In genomic region chr14:63542231-63542999, GRCh38 we compare ENCODE assay signal across 8 cellular contexts. TPM values are rescaled to one million over a fixed set of nuclear protein-coding genes. Genes with fewer than 3 reads are reported as not detected.
A peak's percentile ranks its signal among the peaks of the same experiment; 100 is the strongest.
DNase-seq lines count a peak whose midpoint lies in the region; ATAC-seq and TF ChIP-seq lines count a peak whose summit lies in the region.

No MANE protein-coding gene starts in this region.

- H4K20me1 ChIP-seq in fibroblast of lung (ENCODE audit: control insufficient read depth, extremely low read depth, insufficient read depth, low read length) = no peaks in the 10 kb centered on the region
- H4K20me1 ChIP-seq in neural cell (ENCODE audit: insufficient read depth) = peaks cover 7% of the 10 kb centered on the region

- H3K36me3 ChIP-seq in HUES48 (ENCODE audit: control insufficient read depth, insufficient read depth, low read length) (peaks cover 25% of the 10 kb centered on the region), fibroblast of lung (ENCODE audit: control insufficient read depth, insufficient read depth, low read length) (peaks cover 5% of the 10 kb centered on the region), neural cell (ENCODE audit: insufficient read depth, low read length) (peaks cover 7% of the 10 kb centered on the region)

- H3K27me3 Mint-ChIP-seq in activated CD4-positive, alpha-beta T cell treated with anti-CD3 and anti-CD28 coated beads, Interleukin-2, amount 10 ng/mL, durations not matched to agents 7 days and 5 days = no peaks in the 10 kb centered on the region

- peak; percentile 1 for ATAC-seq in GM19328 (IDR thresholded peaks at IDR 0.05; ENCODE audit: unreplicated experiment)

- H3K4me1 Mint-ChIP-seq in activated CD4-positive, alpha-beta T cell treated with anti-CD3 and anti-CD28 coated beads, Interleukin-2, amount 10 ng/mL, durations not matched to agents 7 days and 5 days = peaks cover 34% of the 10 kb centered on the region

- peak; percentile 31 for DNase-seq in CD1c-positive myeloid dendritic cell (ENCODE audit: extremely low spot score)
- peak; percentile 13 for DNase-seq in activated CD4-positive, alpha-beta T cell treated with anti-CD3 and anti-CD28 coated beads, Interleukin-2, amount 10 ng/mL, durations not matched to agents 7 days and 5 days
- DNase-seq in fibroblast of lung (ENCODE audit: low read depth in 2 of 2) = peak in 1 of 2 donors; percentile 21
- no peak for DNase-seq in NCI-H1048 (lab: John Stamatoyannopoulos, UW)
- no peak for DNase-seq in SHP77 treated with DMSO at 0.1 percent for 48 hours (lab: John Stamatoyannopoulos, UW)

- peak overlapping the region; percentile 90 for H3K27ac Mint-ChIP-seq in activated CD4-positive, alpha-beta T cell treated with anti-CD3 and anti-CD28 coated beads, Interleukin-2, amount 10 ng/mL, durations not matched to agents 7 days and 5 days

- H3K27ac ChIP-seq in HUES48 (ENCODE audit: low read depth, low read length) (peak overlapping the region; percentile 96), fibroblast of lung (ENCODE audit: insufficient read depth, low read length) (peak overlapping the region; percentile 67), neural cell (ENCODE audit: low read length) (peak overlapping the region; percentile 94)

- no peaks in the 10 kb centered on the region for H3K9me2 ChIP-seq in neural cell (ENCODE audit: insufficient read depth, low read length)

- peak overlapping the region; percentile 96 for H3K4me3 Mint-ChIP-seq in activated CD4-positive, alpha-beta T cell treated with anti-CD3 and anti-CD28 coated beads, Interleukin-2, amount 10 ng/mL, durations not matched to agents 7 days and 5 days

- H3K4me1 ChIP-seq in HUES48 (ENCODE audit: control insufficient read depth, insufficient read depth, low read length) (peaks cover 9% of the 10 kb centered on the region; the same call in 1 of the 2 replicates), fibroblast of lung (ENCODE audit: control insufficient read depth, extremely low read depth, insufficient read depth, low read length) (no peaks in the 10 kb centered on the region)

- peak; percentile 27 for TF ChIP-seq RAD21 in neural cell (conservative IDR thresholded peaks at IDR 0.05)

- CTCF ChIA-PET in activated CD4-positive, alpha-beta T cell treated with anti-CD3 and anti-CD28 coated beads, Interleukin-2, amount 10 ng/mL, durations not matched to agents 7 days and 5 days (lab: Charles Lee) = interaction anchor here (1.3 to 1.7 kb wide), 2 partner anchors 105 to 752 kb away, joined by 3 to 4 read pairs; partner anchors contain the start of gene ESR2

- TF ChIP-seq EP300 in neural cell (conservative IDR thresholded peaks at IDR 0.05; ENCODE audit: poor library complexity, severe bottlenecking) = no peak

- peak overlapping the region; percentile 79 for H3K9ac ChIP-seq in HUES48 (ENCODE audit: low read depth, low read length)
- peak overlapping the region; percentile 71 for H3K9ac ChIP-seq in fibroblast of lung (ENCODE audit: insufficient read depth, low read length)
- H3K9ac ChIP-seq in neural cell (ENCODE audit: low read length) = peak overlapping the region; percentile 96

- peak overlapping the region; percentile 72 for H3K4me2 ChIP-seq in fibroblast of lung (ENCODE audit: extremely low read depth, insufficient read depth, low read length)
- H3K4me2 ChIP-seq in neural cell (ENCODE audit: low read length) = peak overlapping the region; percentile 92

- POLR2A ChIA-PET in activated CD4-positive, alpha-beta T cell treated with anti-CD3 and anti-CD28 coated beads, Interleukin-2, amount 10 ng/mL, durations not matched to agents 7 days and 5 days (lab: Charles Lee) = no interaction called here

- TF ChIP-seq CTCF in fibroblast of lung (conservative IDR thresholded peaks at IDR 0.05 in 1 of 2, IDR thresholded peaks at IDR 0.05 in 1 of 2; ENCODE audit: low read depth in 1 of 2, low read length in 2 of 2) = no peak
- TF ChIP-seq CTCF in neural cell (IDR thresholded peaks at IDR 0.05; ENCODE audit: poor library complexity, severe bottlenecking) = no peak

- H3F3A ChIP-seq in neural cell (ENCODE audit: insufficient read depth, low read length, poor library complexity, severe bottlenecking) = peaks cover 8% of the 10 kb centered on the region

- no peaks in the 10 kb centered on the region for H3K27me3 ChIP-seq in HUES48 (ENCODE audit: control insufficient read depth, insufficient read depth, low read length)
- no peaks in the 10 kb centered on the region for H3K27me3 ChIP-seq in fibroblast of lung (ENCODE audit: control insufficient read depth, insufficient read depth, low read length)
- H3K27me3 ChIP-seq in neural cell (ENCODE audit: insufficient read depth, low read depth, low read length) = no peaks in the 10 kb centered on the region

- H2AFZ ChIP-seq in fibroblast of lung (ENCODE audit: low read length) (peak overlapping the region; percentile 53), neural cell (ENCODE audit: low read depth, low read length) (peak overlapping the region; percentile 96)

- H3K4me3 ChIP-seq in HUES48 (ENCODE audit: low read depth, low read length) = peak overlapping the region; percentile 94
- H3K4me3 ChIP-seq in fibroblast of lung (replicated peaks in 1 of 4; ENCODE audit: control extremely low read depth in 1 of 4, insufficient read depth in 1 of 4, low read depth in 3 of 4, low read length in 4 of 4) = peak overlapping the region; percentile 51 to 98 (median 82)
- H3K4me3 ChIP-seq in neural cell (ENCODE audit: low read length) = peak overlapping the region; percentile 89

- no peaks in the 10 kb centered on the region for H3K9me3 ChIP-seq in HUES48 (ENCODE audit: control insufficient read depth, insufficient read depth, low read length)
- H3K9me3 ChIP-seq in fibroblast of lung (ENCODE audit: control insufficient read depth, insufficient read depth, low read depth, low read length) = no peaks in the 10 kb centered on the region
- H3K9me3 ChIP-seq in neural cell (ENCODE audit: low read length) = no peaks in the 10 kb centered on the region

- H3K36me3 Mint-ChIP-seq in activated CD4-positive, alpha-beta T cell treated with anti-CD3 and anti-CD28 coated beads, Interleukin-2, amount 10 ng/mL, durations not matched to agents 7 days and 5 days (ENCODE audit: low read depth) = peaks cover 24% of the 10 kb centered on the region

- no peaks in the 10 kb centered on the region for H3K9me3 Mint-ChIP-seq in activated CD4-positive, alpha-beta T cell treated with anti-CD3 and anti-CD28 coated beads, Interleukin-2, amount 10 ng/mL, durations not matched to agents 7 days and 5 days

- H3K79me2 ChIP-seq in fibroblast of lung (ENCODE audit: control insufficient read depth, insufficient read depth, low read length) (peaks cover 34% of the 10 kb centered on the region), neural cell (replicated peaks; ENCODE audit: insufficient read depth, low read length) (peaks cover 50% of the 10 kb centered on the region)

TF ChIP-seq in neural cell, 6 proteins besides CTCF, POLR2A, EP300 and RAD21:
- TF ChIP-seq SMC3 (conservative IDR thresholded peaks at IDR 0.05; ENCODE audit: poor library complexity) (peak; percentile 34), TAF1 (IDR thresholded peaks at IDR 0.05; ENCODE audit: low read depth) (no peak), EZH2 (IDR thresholded peaks at IDR 0.05; ENCODE audit: borderline replicate concordance, insufficient read depth, low read length, poor library complexity, severe bottlenecking) (no peak)
TF ChIP-seq in neural cell: peak in this region for 1.

RNA-seq across cellular contexts. Expression of gene PPP2R5E, which starts 0.8 kb away (rescaled TPM):
- total RNA-seq in activated CD4-positive, alpha-beta T cell treated with anti-CD3 and anti-CD28 coated beads, Interleukin-2, amount 10 ng/mL, durations not matched to agents 7 days and 5 days = 10 to 100 TPM; 45.5 to 49.6 TPM
- total RNA-seq in fibroblast of lung = 18.5 and 19.3 TPM in 2 replicates
- polyA plus RNA-seq in fibroblast of lung (38.8 and 39.3 TPM in 2 replicates), neural cell (24.2 and 26.7 TPM in 2 replicates)
- polyA plus RNA-seq in fibroblast of lung (2012) = 25.9 and 28.3 TPM in 2 replicates
- polyA minus RNA-seq in fibroblast of lung (ENCODE audit: low replicate concordance) (2.8 and 5.0 TPM in 2 replicates), neural cell (46.5 and 74.4 TPM in 2 replicates)

Comparison
In these comparisons a context has a peak if more than half of its experiments do, and no peak if none do; other contexts are left out.
1. DNase-seq: peak in CD1c-positive myeloid dendritic cell (single experiment) and activated CD4-positive, alpha-beta T cell treated with anti-CD3 and anti-CD28 coated beads, Interleukin-2, amount 10 ng/mL, durations not matched to agents 7 days and 5 days (single experiment); none in NCI-H1048 (single experiment) and SHP77 treated with DMSO at 0.1 percent for 48 hours (single experiment).
2. Peak in every context shown above with its lines, with median percentiles within 50 percentile points of each other: H3K27ac ChIP-seq, H3K4me3 ChIP-seq and H3K9ac ChIP-seq.